ENCODE assay signal across 20 cellular contexts in the genomic region with DNA sequence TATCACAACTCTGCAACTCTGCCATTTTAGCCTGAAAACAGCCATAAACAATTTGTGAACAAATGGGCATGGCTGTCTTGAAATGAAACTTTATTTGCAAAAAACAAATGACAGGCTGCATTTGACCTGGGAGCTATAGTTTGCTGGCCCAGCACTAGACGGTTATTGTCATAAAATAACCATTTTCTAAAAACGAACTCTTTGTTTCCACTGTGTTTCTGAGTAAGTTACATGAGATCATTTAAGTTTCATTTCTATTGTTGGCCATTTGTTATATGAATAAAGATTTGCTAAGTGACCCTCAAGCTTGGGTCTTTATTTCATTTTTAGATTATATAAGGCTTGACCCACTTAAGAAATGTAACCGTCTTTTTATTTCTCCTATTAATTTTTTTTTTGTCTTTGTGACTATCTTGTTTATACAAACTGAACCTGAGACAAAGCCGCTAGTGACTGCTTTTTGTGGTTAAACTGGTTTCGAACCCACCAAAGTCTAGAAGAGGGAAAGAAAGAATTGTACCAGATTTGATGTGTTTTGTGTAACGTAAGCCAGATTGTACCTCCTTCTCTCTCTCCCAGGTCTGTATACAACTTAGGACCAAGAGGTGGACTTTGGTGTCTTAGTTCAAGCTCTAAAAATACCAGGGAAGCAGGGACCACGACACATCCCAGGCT. TPM values are rescaled to one million over a fixed set of nuclear protein-coding genes. Genes with fewer than 3 reads are reported as not detected.
A peak's percentile ranks its signal among the peaks of the same experiment; 100 is the strongest.
DNase-seq lines count a peak whose midpoint lies in the region; ATAC-seq and TF ChIP-seq lines count a peak whose summit lies in the region.
"Had no signal": no experiment of that assay in that cellular context is flagged by ENCODE, and none has a peak within 500 bp of the region (broad histone marks: within the 10 kb centered on the region; RNA-seq: fewer than 3 reads in every experiment).

No MANE protein-coding gene starts in this region.

- H3K9me3 ChIP-seq in neural progenitor cell (ENCODE audit: low read depth) = no peaks in the 10 kb centered on the region
- H3K9me3 ChIP-seq: adrenal gland, gastrocnemius medialis, testis had no signal

- no peak overlapping the region for H2AFZ ChIP-seq in neural progenitor cell (replicated peaks)
- H2AFZ ChIP-seq: GM23338 had no signal

- H3F3A ChIP-seq in neural progenitor cell (ENCODE audit: low read depth) = no peaks in the 10 kb centered on the region

- no peaks in the 10 kb centered on the region for H3K36me3 Mint-ChIP-seq in activated CD4-positive, alpha-beta T cell treated with anti-CD3 and anti-CD28 coated beads for 36 hours (ENCODE audit: low read depth)
- H3K36me3 Mint-ChIP-seq in activated T-helper 17 cell treated with anti-CD3 and anti-CD28 coated beads, Interleukin-2, amount 50 U/mL, for 72 hours (ENCODE audit: low read depth) = no peaks in the 10 kb centered on the region
- H3K36me3 Mint-ChIP-seq in naive thymus-derived CD8-positive, alpha-beta T cell = no peaks in the 10 kb centered on the region
- H3K36me3 Mint-ChIP-seq in neural progenitor cell = no peaks in the 10 kb centered on the region

- no peak overlapping the region for H3K4me2 ChIP-seq in neural progenitor cell
- H3K4me2 ChIP-seq: GM23338 had no signal

- CTCF ChIA-PET in activated CD4-positive, alpha-beta T cell treated with anti-CD3 and anti-CD28 coated beads for 36 hours (lab: Charles Lee) = interaction anchor here (0.8 to 2.3 kb wide), 5 partner anchors 24 to 110 kb away, joined by 3 to 9 read pairs (median 7); no protein-coding TSS in a partner anchor

- no peak overlapping the region for H3K4me3 ChIP-seq in neural progenitor cell
- H3K4me3 ChIP-seq: adrenal gland, gastrocnemius medialis, GM23338, testis had no signal

- H3K9ac ChIP-seq in neural progenitor cell = no peak overlapping the region

- no peaks in the 10 kb centered on the region for H3K9me3 Mint-ChIP-seq in activated CD4-positive, alpha-beta T cell treated with anti-CD3 and anti-CD28 coated beads for 36 hours (ENCODE audit: low read depth)
- H3K9me3 Mint-ChIP-seq in activated T-helper 17 cell treated with anti-CD3 and anti-CD28 coated beads, Interleukin-2, amount 50 U/mL, for 72 hours = no peaks in the 10 kb centered on the region
- peaks cover 0 to 16% (median 0%) of the 10 kb centered on the region in 9 donors for H3K9me3 Mint-ChIP-seq in naive thymus-derived CD8-positive, alpha-beta T cell
- no peaks in the 10 kb centered on the region for H3K9me3 Mint-ChIP-seq in neural progenitor cell
- H3K9me3 Mint-ChIP-seq: GM23338 had no signal

- peaks cover 15% of the 10 kb centered on the region for H3K27me3 Mint-ChIP-seq in activated CD4-positive, alpha-beta T cell treated with anti-CD3 and anti-CD28 coated beads for 36 hours
- peaks cover 15% of the 10 kb centered on the region for H3K27me3 Mint-ChIP-seq in activated T-helper 17 cell treated with anti-CD3 and anti-CD28 coated beads, Interleukin-2, amount 50 U/mL, for 72 hours
- H3K27me3 Mint-ChIP-seq in naive thymus-derived CD8-positive, alpha-beta T cell = peaks cover 0 to 16% (median 3%) of the 10 kb centered on the region in 5 donors
- no peaks in the 10 kb centered on the region for H3K27me3 Mint-ChIP-seq in neural progenitor cell (ENCODE audit: insufficient read depth, low read depth)

- H3K4me1 ChIP-seq in neural progenitor cell = no peaks in the 10 kb centered on the region
- H3K4me1 ChIP-seq: adrenal gland, gastrocnemius medialis, testis had no signal

- H3K4me1 Mint-ChIP-seq in activated CD4-positive, alpha-beta T cell treated with anti-CD3 and anti-CD28 coated beads for 36 hours = peaks cover 29% of the 10 kb centered on the region
- peaks cover 13% of the 10 kb centered on the region for H3K4me1 Mint-ChIP-seq in activated T-helper 17 cell treated with anti-CD3 and anti-CD28 coated beads, Interleukin-2, amount 50 U/mL, for 72 hours
- peaks cover 7 to 19% (median 17%) of the 10 kb centered on the region in 4 donors for H3K4me1 Mint-ChIP-seq in naive thymus-derived CD8-positive, alpha-beta T cell
- H3K4me1 Mint-ChIP-seq in neural progenitor cell = no peaks in the 10 kb centered on the region
- H3K4me1 Mint-ChIP-seq: GM23338 had no signal

- no peaks in the 10 kb centered on the region for H4K20me1 ChIP-seq in neural progenitor cell (ENCODE audit: low read depth)

- H3K27ac Mint-ChIP-seq in activated CD4-positive, alpha-beta T cell treated with anti-CD3 and anti-CD28 coated beads for 36 hours = peak overlapping the region; percentile 86
- H3K27ac Mint-ChIP-seq in activated T-helper 17 cell treated with anti-CD3 and anti-CD28 coated beads, Interleukin-2, amount 50 U/mL, for 72 hours = peak overlapping the region; percentile 86
- peak overlapping the region in 7 of 10 donors; percentile 23 to 93 (median 74) for H3K27ac Mint-ChIP-seq in naive thymus-derived CD8-positive, alpha-beta T cell
- no peak overlapping the region for H3K27ac Mint-ChIP-seq in neural progenitor cell
- H3K27ac Mint-ChIP-seq: GM23338 had no signal

- peak overlapping the region; percentile 48 for H3K4me3 Mint-ChIP-seq in activated CD4-positive, alpha-beta T cell treated with anti-CD3 and anti-CD28 coated beads for 36 hours
- H3K4me3 Mint-ChIP-seq in activated T-helper 17 cell treated with anti-CD3 and anti-CD28 coated beads, Interleukin-2, amount 50 U/mL, for 72 hours = peak overlapping the region; percentile 68
- H3K4me3 Mint-ChIP-seq in naive thymus-derived CD8-positive, alpha-beta T cell = peak overlapping the region in 1 of 10 donors; percentile 8
- H3K4me3 Mint-ChIP-seq in neural progenitor cell = no peak overlapping the region
- H3K4me3 Mint-ChIP-seq: GM23338 had no signal

- peak; percentile 50 for ATAC-seq in activated CD4-positive, alpha-beta T cell treated with anti-CD3 and anti-CD28 coated beads for 36 hours
- peak; percentile 62 for ATAC-seq in activated T-helper 17 cell treated with anti-CD3 and anti-CD28 coated beads, Interleukin-2, amount 50 U/mL, for 72 hours (replicated peaks)
- ATAC-seq in naive thymus-derived CD8-positive, alpha-beta T cell = peak in 1 of 2 donors; percentile 20
- no peak for ATAC-seq in HG02588 (IDR thresholded peaks at IDR 0.05; ENCODE audit: unreplicated experiment)
- ATAC-seq in HG03342 (IDR thresholded peaks at IDR 0.05; ENCODE audit: unreplicated experiment) = no peak
- ATAC-seq: gastrocnemius medialis, GM23338, left ventricle myocardium superior had no signal

- H3K36me3 ChIP-seq in neural progenitor cell = no peaks in the 10 kb centered on the region
- H3K36me3 ChIP-seq: adrenal gland, gastrocnemius medialis had no signal

- no peaks in the 10 kb centered on the region for H3K79me2 ChIP-seq in neural progenitor cell (ENCODE audit: low read depth)

- POLR2A ChIA-PET in activated CD4-positive, alpha-beta T cell treated with anti-CD3 and anti-CD28 coated beads for 36 hours (lab: Charles Lee) = interaction anchor here (0.5 kb wide), 1 partner anchor 77 kb away, joined by 3 read pairs; no protein-coding TSS in a partner anchor
- POLR2A ChIA-PET in naive thymus-derived CD8-positive, alpha-beta T cell (lab: Charles Lee) = no interaction called here

- intact Hi-C loops in activated CD4-positive, alpha-beta T cell treated with anti-CD3 and anti-CD28 coated beads for 36 hours (cut with DNase I, micrococcal nuclease) = loop anchor here (1.0 to 2.0 kb wide), 3 partner anchors 33 to 523 kb away; no protein-coding TSS in a partner anchor

- TF ChIP-seq CTCF in GM20000 (IDR thresholded peaks at IDR 0.05; ENCODE audit: extremely low read depth, missing control alignments) (no peak), neural progenitor cell (IDR thresholded peaks at IDR 0.05) (no peak)

- peak; percentile 13 for DNase-seq in activated CD4-positive, alpha-beta T cell treated with anti-CD3 and anti-CD28 coated beads for 36 hours
- DNase-seq in activated CD4-positive, alpha-beta T cell treated with anti-CD3 and anti-CD28 coated beads, Interleukin-2, amount 50 U/mL, for 4 hours = no peak
- DNase-seq in GM20000 (ENCODE audit: low spot score) (peak; percentile 26), neural progenitor cell (ENCODE audit: low spot score) (no peak)
- DNase-seq in naive thymus-derived CD8-positive, alpha-beta T cell = no peak
- DNase-seq: 8988T; adrenal gland; cerebellar nuclear complex; DMS79; gastrocnemius medialis; left ventricle myocardium superior; NCI-H187; NCI-H446 treated with DMSO at 0.1 percent for 48 hours; stimulated activated CD4-positive, alpha-beta T cell treated with anti-CD3 and anti-CD28 coated beads, Interleukin-1b, Interleukin-23, amount 100 ng/mL, for 48 hours; testis had no signal

- no peak overlapping the region for H3K27ac ChIP-seq in neural progenitor cell
- H3K27ac ChIP-seq: adrenal gland, C4-2B, gastrocnemius medialis, testis had no signal

- H3K27me3 ChIP-seq in neural progenitor cell = no peaks in the 10 kb centered on the region
- H3K27me3 ChIP-seq: adrenal gland, gastrocnemius medialis, testis had no signal

RNA-seq across cellular contexts. Expression of gene KCNJ15, which starts 12.9 kb away (rescaled TPM):
- under 1 TPM; 0.12 to 0.14 TPM for total RNA-seq in activated CD4-positive, alpha-beta T cell treated with anti-CD3 and anti-CD28 coated beads for 36 hours
- total RNA-seq in activated T-helper 17 cell treated with anti-CD3 and anti-CD28 coated beads, Interleukin-2, amount 50 U/mL, for 72 hours = under 1 TPM; 0.09 to 0.69 TPM
- total RNA-seq in naive thymus-derived CD8-positive, alpha-beta T cell = not detected
- not detected for polyA plus RNA-seq in naive thymus-derived CD8-positive, alpha-beta T cell
- not detected in 2 replicates for total RNA-seq in neural progenitor cell (ENCODE audit: low replicate concordance)
- total RNA-seq: GM23338 had no signal
- polyA plus RNA-seq: GM23338 had no signal

Comparison
In these comparisons a context has a peak if more than half of its experiments do, and no peak if none do; other contexts are left out.
1. DNase-seq: peak in activated CD4-positive, alpha-beta T cell treated with anti-CD3 and anti-CD28 coated beads for 36 hours (single experiment) and GM20000 (single experiment); none in activated CD4-positive, alpha-beta T cell treated with anti-CD3 and anti-CD28 coated beads, Interleukin-2, amount 50 U/mL, for 4 hours (0 of 2), naive thymus-derived CD8-positive, alpha-beta T cell (0 of 10) and neural progenitor cell (single experiment).
2. ATAC-seq: peak in activated CD4-positive, alpha-beta T cell treated with anti-CD3 and anti-CD28 coated beads for 36 hours (single experiment) and activated T-helper 17 cell treated with anti-CD3 and anti-CD28 coated beads, Interleukin-2, amount 50 U/mL, for 72 hours (single experiment); none in HG02588 (single experiment) and HG03342 (single experiment).